Comparison of ENCODE assay signal across 20 cellular contexts in genomic region chr3:14485981-14486380, GRCh38. TPM values are rescaled to one million over a fixed set of nuclear protein-coding genes. Genes with fewer than 3 reads are reported as not detected.
DNase-seq lines count a peak whose midpoint lies in the region; ATAC-seq and TF ChIP-seq lines count a peak whose summit lies in the region.
"Had no signal": no experiment of that assay in that cellular context is flagged by ENCODE, and none has a peak within 500 bp of the region (broad histone marks: within the 10 kb centered on the region; RNA-seq: fewer than 3 reads in every experiment).

No MANE protein-coding gene starts in this region.

- no peaks in the 10 kb centered on the region for H4K20me1 ChIP-seq in MM.1S (ENCODE audit: insufficient read depth, low read length)

- peak overlapping the region; percentile 8; the same call in 1 of the 2 replicates for H3K9ac ChIP-seq in MM.1S (ENCODE audit: low read length)
- H3K9ac ChIP-seq: GM23248 had no signal

- no peaks in the 10 kb centered on the region for H3K79me2 ChIP-seq in MM.1S (ENCODE audit: low read length)

- H3K36me3 ChIP-seq in left ventricle myocardium inferior (peaks cover 8% of the 10 kb centered on the region), MM.1S (replicated peaks; ENCODE audit: insufficient read depth, low read length) (no peaks in the 10 kb centered on the region), lower lobe of right lung (peaks cover 84% of the 10 kb centered on the region), aorta (ENCODE audit: control insufficient read depth in 1 of 2, insufficient read depth in 2 of 2, low read length in 1 of 2) (peaks cover 0 to 2% of the 10 kb centered on the region in 2 donors)

- H3K4me3 ChIP-seq in left ventricle myocardium inferior (no peak overlapping the region), MM.1S (ENCODE audit: low read length) (no peak overlapping the region), lower lobe of right lung (no peak overlapping the region), aorta (ENCODE audit: low read length in 2 of 2) (no peak overlapping the region)
- H3K4me3 ChIP-seq: GM23248, SK-N-MC had no signal

- no peak overlapping the region for H2AFZ ChIP-seq in MM.1S (ENCODE audit: low read length)
- H2AFZ ChIP-seq: GM23248 had no signal

- H3K27me3 ChIP-seq in left ventricle myocardium inferior (ENCODE audit: low read depth), result peaks cover 10% of the 10 kb centered on the region
- no peaks in the 10 kb centered on the region for H3K27me3 ChIP-seq in MM.1S (replicated peaks; ENCODE audit: insufficient read depth, low read length)
- no peaks in the 10 kb centered on the region for H3K27me3 ChIP-seq in lower lobe of right lung (ENCODE audit: low read depth)
- H3K27me3 ChIP-seq in aorta (ENCODE audit: control insufficient read depth in 1 of 2, insufficient read depth in 2 of 2, low read length in 1 of 2), result no peaks in the 10 kb centered on the region

- DNase-seq in left ventricle myocardium inferior, result no peak
- no peak for DNase-seq in left ventricle myocardium superior
- no peak for DNase-seq in MM.1S
- peak; percentile 14 for DNase-seq in lower lobe of right lung
- peak; percentile 19 for DNase-seq in aorta
- DNase-seq in NCI-H1105 (lab: John Stamatoyannopoulos, UW), result no peak
- no peak for DNase-seq in SW 1271 (lab: John Stamatoyannopoulos, UW)
- DNase-seq: CD4-positive, CD25-positive, alpha-beta regulatory T cell; EL; GM23248; H9; IMR-90; Karpas-422; NCI-H1417; NCI-H1694 treated with DMSO at 0.1 percent for 48 hours; NCI-H2081 treated with DMSO at 0.1 percent for 48 hours; NCI-H2171 treated with DMSO at 0.1 percent for 48 hours; NCI-H526 treated with DMSO at 0.1 percent for 48 hours; SHP77 had no signal

- no peak for ATAC-seq in left ventricle myocardium superior
- no peak for ATAC-seq in lower lobe of right lung
- ATAC-seq in aorta (ENCODE audit: low FRiP score), result no peak

- intact Hi-C loops in left ventricle myocardium inferior (cut with micrococcal nuclease), result no loop called here
- intact Hi-C loops in left ventricle myocardium superior (cut with micrococcal nuclease), result no loop called here
- intact Hi-C loops in lower lobe of right lung (cut with DNase I), result no loop called here
- intact Hi-C loops in aorta (cut with DNase I), result no loop called here

- H3K4me1 ChIP-seq in left ventricle myocardium inferior (peaks cover 48% of the 10 kb centered on the region), MM.1S (ENCODE audit: low read length) (peaks cover 16% of the 10 kb centered on the region), lower lobe of right lung (peaks cover 19% of the 10 kb centered on the region), aorta (ENCODE audit: control insufficient read depth in 1 of 2, insufficient read depth in 2 of 2, low read length in 2 of 2) (peaks cover 0 to 4% of the 10 kb centered on the region in 2 donors)

- no peaks in the 10 kb centered on the region for H3K9me2 ChIP-seq in MM.1S (replicated peaks; ENCODE audit: insufficient read depth, low read length)

- no peaks in the 10 kb centered on the region for H3K9me3 ChIP-seq in left ventricle myocardium inferior (replicated peaks)
- no peaks in the 10 kb centered on the region for H3K9me3 ChIP-seq in MM.1S (replicated peaks; ENCODE audit: insufficient read depth, low read length)
- H3K9me3 ChIP-seq in lower lobe of right lung, result no peaks in the 10 kb centered on the region
- no peaks in the 10 kb centered on the region for H3K9me3 ChIP-seq in aorta (ENCODE audit: control insufficient read depth, low read length)

- 92 to 96% methylated on average over 3 of the region's 3 CpGs for WGBS in aorta, 2 donors

- H3K27ac ChIP-seq in left ventricle myocardium inferior (replicated peaks) (peak overlapping the region; percentile 16), MM.1S (ENCODE audit: low read length) (peak overlapping the region; percentile 65; the same call in 1 of the 2 replicates), lower lobe of right lung (no peak overlapping the region), aorta (ENCODE audit: low read depth in 1 of 2, low read length in 2 of 2) (no peak overlapping the region)
- H3K27ac ChIP-seq: GM23248, SK-N-MC had no signal

- no peaks in the 10 kb centered on the region for H3F3A ChIP-seq in MM.1S (ENCODE audit: insufficient read depth, low read length)

- TF ChIP-seq CTCF in left ventricle myocardium inferior (IDR thresholded peaks at IDR 0.05; ENCODE audit: borderline replicate concordance) (no peak), MM.1S (IDR thresholded peaks at IDR 0.05; ENCODE audit: low read length) (no peak), lower lobe of right lung (IDR thresholded peaks at IDR 0.05) (no peak)

- H3K4me2 ChIP-seq in MM.1S (ENCODE audit: low read depth, low read length), result peak overlapping the region; percentile 53; the same call in 1 of the 2 replicates

RNA-seq across cellular contexts. Expression of gene GRIP2, which starts 54.2 kb away (rescaled TPM):
- 59.1 TPM for total RNA-seq in left ventricle myocardium inferior
- total RNA-seq in left ventricle myocardium superior, result 37.0 TPM
- total RNA-seq in lower lobe of right lung, result 1.1 TPM
- 1 to 10 TPM; 3.1 to 8.6 TPM for total RNA-seq in aorta
- under 1 TPM; 0.50 to 0.61 TPM for polyA plus RNA-seq in aorta
- total RNA-seq: CD4-positive, CD25-positive, alpha-beta regulatory T cell; IMR-90 had no signal

Comparison
In these comparisons a context has a peak if more than half of its experiments do, and no peak if none do; other contexts are left out.
1. DNase-seq: peak in lower lobe of right lung (single experiment) and aorta (2 of 2); none in left ventricle myocardium inferior (single experiment), left ventricle myocardium superior (single experiment), MM.1S (single experiment), NCI-H1105 (single experiment) and SW 1271 (0 of 2).
2. H3K27ac ChIP-seq: peak in left ventricle myocardium inferior (single experiment) and MM.1S (single experiment); none in lower lobe of right lung (single experiment) and aorta (0 of 2).